11 cellular contexts compared by ENCODE assay signal in the genomic region with DNA sequence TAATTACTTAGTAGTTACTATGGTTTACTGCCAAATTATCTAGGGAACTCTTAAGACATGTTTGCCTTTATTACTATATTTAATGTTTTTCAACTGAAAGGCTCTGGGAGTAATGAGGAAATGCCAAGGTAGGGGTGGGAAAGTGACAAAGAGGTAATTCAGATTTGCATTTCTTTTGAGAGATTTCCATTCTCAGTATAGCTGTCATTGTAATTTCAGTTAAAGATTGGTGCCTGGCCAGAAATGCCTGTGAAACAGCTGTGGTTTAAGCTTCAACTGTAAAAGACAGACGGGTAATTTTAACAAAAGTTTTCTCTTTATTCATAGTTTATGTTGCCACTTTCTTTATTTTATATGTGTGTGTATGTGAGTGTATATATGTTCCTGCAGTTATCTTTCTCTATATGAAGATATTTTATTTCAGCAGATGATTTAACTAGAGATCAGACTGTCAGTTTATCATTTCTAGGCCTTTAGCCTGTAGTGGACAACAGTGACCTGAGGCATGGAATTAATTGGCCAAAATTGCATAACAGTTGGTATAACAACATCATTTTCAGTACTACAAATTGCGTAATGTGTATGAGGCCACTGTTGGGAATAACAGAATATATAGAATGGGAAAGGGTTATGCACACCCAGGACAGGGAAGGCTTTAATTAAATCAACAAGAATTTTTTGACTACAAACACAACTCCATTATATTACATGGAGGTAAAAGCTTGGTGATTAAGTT.
DNase-seq lines count a peak whose midpoint lies in the region; ATAC-seq and TF ChIP-seq lines count a peak whose summit lies in the region.
"Had no signal": no experiment of that assay in that cellular context is flagged by ENCODE, and none has a peak within 500 bp of the region (broad histone marks: within the 10 kb centered on the region; RNA-seq: fewer than 3 reads in every experiment).

No MANE protein-coding gene starts in this region.

- H3K9me3 ChIP-seq in HUES64 (ENCODE audit: insufficient read depth, low read depth, low read length) (no peaks in the 10 kb centered on the region), liver (ENCODE audit: control insufficient read depth in 4 of 4, low read length in 3 of 4) (no peaks in the 10 kb centered on the region)

- H3K4me3 Mint-ChIP-seq in natural killer cell treated with Interleukin-12 subunit alpha and Interleukin-12 subunit beta and Interleukin-15 and Interleukin-18, amount 100 ng/mL, for 72 hours, result no peak overlapping the region
- no peak overlapping the region for H3K4me3 Mint-ChIP-seq in stimulated activated naive B cell treated with anti-CD40 and anti-IgM and Interleukin-4, amounts not matched to agents 10 μg/mL and 1 μg/mL and 100 μg/mL, for 72 hours
- H3K4me3 Mint-ChIP-seq: activated CD8-positive, alpha-beta memory T cell treated with anti-CD3 and anti-CD28 coated beads, Interleukin-2, amount 10 ng/mL, durations not matched to agents 7 days and 5 days had no signal

- no peaks in the 10 kb centered on the region for H3K27me3 ChIP-seq in HUES64 (ENCODE audit: insufficient read depth, low read length)
- H3K27me3 ChIP-seq in liver (ENCODE audit: control insufficient read depth in 4 of 4, insufficient read depth in 4 of 4, low read length in 3 of 4), result no peaks in the 10 kb centered on the region

- no peaks in the 10 kb centered on the region for H3K36me3 Mint-ChIP-seq in natural killer cell treated with Interleukin-12 subunit alpha and Interleukin-12 subunit beta and Interleukin-15 and Interleukin-18, amount 100 ng/mL, for 72 hours
- peaks cover 2 to 9% of the 10 kb centered on the region in 2 donors for H3K36me3 Mint-ChIP-seq in stimulated activated naive B cell treated with anti-CD40 and anti-IgM and Interleukin-4, amounts not matched to agents 10 μg/mL and 1 μg/mL and 100 μg/mL, for 72 hours
- H3K36me3 Mint-ChIP-seq: activated CD8-positive, alpha-beta memory T cell treated with anti-CD3 and anti-CD28 coated beads, Interleukin-2, amount 10 ng/mL, durations not matched to agents 7 days and 5 days had no signal

- H3K9ac ChIP-seq in HUES64 (ENCODE audit: low read depth, low read length), result no peak overlapping the region
- H3K9ac ChIP-seq in liver (ENCODE audit: low read depth in 1 of 2, low read length in 2 of 2), result no peak overlapping the region

- H3K4me3 ChIP-seq in HUES64 (ENCODE audit: low read length), result no peak overlapping the region
- H3K4me3 ChIP-seq in liver (ENCODE audit: low read depth in 1 of 3, low read length in 3 of 3), result no peak overlapping the region

- no peak for DNase-seq in NCI-H2107 (lab: John Stamatoyannopoulos, UW)
- DNase-seq in NCI-H1694 (lab: John Stamatoyannopoulos, UW), result no peak
- no peak for DNase-seq in natural killer cell treated with Interleukin-12 subunit alpha and Interleukin-12 subunit beta and Interleukin-15 and Interleukin-18, amount 100 ng/mL, for 72 hours (ENCODE audit: low spot score)
- no peak for DNase-seq in stimulated activated naive B cell treated with anti-CD40 and anti-IgM and Interleukin-4, amounts not matched to agents 10 μg/mL and 1 μg/mL and 100 μg/mL, for 72 hours
- DNase-seq: activated CD8-positive, alpha-beta memory T cell treated with anti-CD3 and anti-CD28 coated beads, Interleukin-2, amount 10 ng/mL, durations not matched to agents 7 days and 5 days; NCI-H524; stimulated activated CD4-positive, alpha-beta T cell treated with anti-CD3 and anti-CD28 coated beads, Interleukin-4, amount 100 ng/mL, for 1 hour had no signal

- no peak overlapping the region for H3K27ac Mint-ChIP-seq in natural killer cell treated with Interleukin-12 subunit alpha and Interleukin-12 subunit beta and Interleukin-15 and Interleukin-18, amount 100 ng/mL, for 72 hours
- no peak overlapping the region for H3K27ac Mint-ChIP-seq in stimulated activated naive B cell treated with anti-CD40 and anti-IgM and Interleukin-4, amounts not matched to agents 10 μg/mL and 1 μg/mL and 100 μg/mL, for 72 hours
- H3K27ac Mint-ChIP-seq: activated CD8-positive, alpha-beta memory T cell treated with anti-CD3 and anti-CD28 coated beads, Interleukin-2, amount 10 ng/mL, durations not matched to agents 7 days and 5 days had no signal

- no peak for TF ChIP-seq RAD21 in liver (IDR thresholded peaks at IDR 0.05)

- no peaks in the 10 kb centered on the region for H3K9me3 Mint-ChIP-seq in natural killer cell treated with Interleukin-12 subunit alpha and Interleukin-12 subunit beta and Interleukin-15 and Interleukin-18, amount 100 ng/mL, for 72 hours
- H3K9me3 Mint-ChIP-seq in stimulated activated naive B cell treated with anti-CD40 and anti-IgM and Interleukin-4, amounts not matched to agents 10 μg/mL and 1 μg/mL and 100 μg/mL, for 72 hours, result no peaks in the 10 kb centered on the region

- 63% methylated on average over 1 of the region's 2 CpGs for WGBS in HUES64
- 84% methylated on average over 2 of the region's 2 CpGs for WGBS in liver

- H3K27me3 Mint-ChIP-seq in natural killer cell treated with Interleukin-12 subunit alpha and Interleukin-12 subunit beta and Interleukin-15 and Interleukin-18, amount 100 ng/mL, for 72 hours, result no peaks in the 10 kb centered on the region
- H3K27me3 Mint-ChIP-seq in stimulated activated naive B cell treated with anti-CD40 and anti-IgM and Interleukin-4, amounts not matched to agents 10 μg/mL and 1 μg/mL and 100 μg/mL, for 72 hours, result no peaks in the 10 kb centered on the region
- H3K27me3 Mint-ChIP-seq: activated CD8-positive, alpha-beta memory T cell treated with anti-CD3 and anti-CD28 coated beads, Interleukin-2, amount 10 ng/mL, durations not matched to agents 7 days and 5 days had no signal

- H3K27ac ChIP-seq in HUES64 (ENCODE audit: low read depth, low read length) (peak overlapping the region; percentile 28; the same call in 1 of the 2 replicates), liver (ENCODE audit: low read depth in 1 of 2, low read length in 2 of 2) (no peak overlapping the region)

- peaks cover 4 to 6% of the 10 kb centered on the region in 2 donors for H3K4me1 Mint-ChIP-seq in natural killer cell treated with Interleukin-12 subunit alpha and Interleukin-12 subunit beta and Interleukin-15 and Interleukin-18, amount 100 ng/mL, for 72 hours (ENCODE audit: low read depth in 2 of 2)
- peaks cover 12 to 35% of the 10 kb centered on the region in 2 donors for H3K4me1 Mint-ChIP-seq in stimulated activated naive B cell treated with anti-CD40 and anti-IgM and Interleukin-4, amounts not matched to agents 10 μg/mL and 1 μg/mL and 100 μg/mL, for 72 hours
- H3K4me1 Mint-ChIP-seq: activated CD8-positive, alpha-beta memory T cell treated with anti-CD3 and anti-CD28 coated beads, Interleukin-2, amount 10 ng/mL, durations not matched to agents 7 days and 5 days had no signal

- H3K4me1 ChIP-seq in HUES64 (ENCODE audit: insufficient read depth, low read length), result peaks cover 27% of the 10 kb centered on the region
- no peaks in the 10 kb centered on the region for H3K4me1 ChIP-seq in liver (ENCODE audit: control insufficient read depth in 4 of 4, insufficient read depth in 4 of 4, low read length in 3 of 4)

- H3K36me3 ChIP-seq in HUES64 (ENCODE audit: insufficient read depth, low read length) (no peaks in the 10 kb centered on the region), liver (ENCODE audit: control insufficient read depth in 4 of 4, insufficient read depth in 3 of 4, low read depth in 1 of 4, low read length in 3 of 4) (no peaks in the 10 kb centered on the region)

- ATAC-seq in GM18508 (IDR thresholded peaks at IDR 0.05; ENCODE audit: insufficient read depth, unreplicated experiment), result peak; percentile 57
- peak; percentile 46 for ATAC-seq in GM21737 (IDR thresholded peaks at IDR 0.05; ENCODE audit: unreplicated experiment)
- no peak for ATAC-seq in natural killer cell treated with Interleukin-12 subunit alpha and Interleukin-12 subunit beta and Interleukin-15 and Interleukin-18, amount 100 ng/mL, for 72 hours
- ATAC-seq in stimulated activated naive B cell treated with anti-CD40 and anti-IgM and Interleukin-4, amounts not matched to agents 10 μg/mL and 1 μg/mL and 100 μg/mL, for 72 hours (replicated peaks), result no peak
- ATAC-seq: activated CD8-positive, alpha-beta memory T cell treated with anti-CD3 and anti-CD28 coated beads, Interleukin-2, amount 10 ng/mL, durations not matched to agents 7 days and 5 days had no signal

- TF ChIP-seq CTCF in liver (IDR thresholded peaks at IDR 0.05; ENCODE audit: low read depth, low read length, missing input control), result no peak

TF ChIP-seq in liver, 16 proteins besides CTCF, POLR2A, EP300 and RAD21 (continues in another document):
- TF ChIP-seq FOXA1 (IDR thresholded peaks at IDR 0.05) (no peak), EGR1 (IDR thresholded peaks at IDR 0.05; ENCODE audit: low read depth in 2 of 2) (no peak), RXRA (IDR thresholded peaks at IDR 0.05) (peak in 1 of 2 donors; percentile 29), JUND (IDR thresholded peaks at IDR 0.05) (no peak), YY1 (IDR thresholded peaks at IDR 0.05) (no peak), TAF1 (conservative IDR thresholded peaks at IDR 0.05) (no peak), FOXA2 (IDR thresholded peaks at IDR 0.05) (no peak), HNF4G (IDR thresholded peaks at IDR 0.05) (no peak), HNF4A (conservative IDR thresholded peaks at IDR 0.05) (peak in 1 of 2 donors; percentile 21), GABPA (IDR thresholded peaks at IDR 0.05 in 1 of 2, conservative IDR thresholded peaks at IDR 0.05 in 1 of 2) (no peak), SP1 (IDR thresholded peaks at IDR 0.05) (no peak)
- TF ChIP-seq, protein P1, sequence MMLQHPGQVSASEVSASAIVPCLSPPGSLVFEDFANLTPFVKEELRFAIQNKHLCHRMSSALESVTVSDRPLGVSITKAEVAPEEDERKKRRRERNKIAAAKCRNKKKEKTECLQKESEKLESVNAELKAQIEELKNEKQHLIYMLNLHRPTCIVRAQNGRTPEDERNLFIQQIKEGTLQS (IDR thresholded peaks at IDR 0.05), result no peak
- TF ChIP-seq, protein P2, sequence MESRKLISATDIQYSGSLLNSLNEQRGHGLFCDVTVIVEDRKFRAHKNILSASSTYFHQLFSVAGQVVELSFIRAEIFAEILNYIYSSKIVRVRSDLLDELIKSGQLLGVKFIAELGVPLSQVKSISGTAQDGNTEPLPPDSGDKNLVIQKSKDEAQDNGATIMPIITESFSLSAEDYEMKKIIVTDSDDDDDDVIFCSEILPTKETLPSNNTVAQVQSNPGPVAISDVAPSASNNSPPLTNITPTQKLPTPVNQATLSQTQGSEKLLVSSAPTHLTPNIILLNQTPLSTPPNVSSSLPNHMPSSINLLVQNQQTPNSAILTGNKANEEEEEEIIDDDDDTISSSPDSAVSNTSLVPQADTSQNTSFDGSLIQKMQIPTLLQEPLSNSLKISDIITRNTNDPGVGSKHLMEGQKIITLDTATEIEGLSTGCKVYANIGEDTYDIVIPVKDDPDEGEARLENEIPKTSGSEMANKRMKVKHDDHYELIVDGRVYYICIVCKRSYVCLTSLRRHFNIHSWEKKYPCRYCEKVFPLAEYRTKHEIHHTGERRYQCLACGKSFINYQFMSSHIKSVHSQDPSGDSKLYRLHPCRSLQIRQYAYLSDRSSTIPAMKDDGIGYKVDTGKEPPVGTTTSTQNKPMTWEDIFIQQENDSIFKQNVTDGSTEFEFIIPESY (IDR thresholded peaks at IDR 0.05), result no peak

Comparison
In these comparisons a context has a peak if more than half of its experiments do, and no peak if none do; other contexts are left out.
1. ATAC-seq: peak in GM18508 (single experiment) and GM21737 (single experiment); none in natural killer cell treated with Interleukin-12 subunit alpha and Interleukin-12 subunit beta and Interleukin-15 and Interleukin-18, amount 100 ng/mL, for 72 hours (0 of 2) and stimulated activated naive B cell treated with anti-CD40 and anti-IgM and Interleukin-4, amounts not matched to agents 10 μg/mL and 1 μg/mL and 100 μg/mL, for 72 hours (0 of 2).